In the genomic region with DNA sequence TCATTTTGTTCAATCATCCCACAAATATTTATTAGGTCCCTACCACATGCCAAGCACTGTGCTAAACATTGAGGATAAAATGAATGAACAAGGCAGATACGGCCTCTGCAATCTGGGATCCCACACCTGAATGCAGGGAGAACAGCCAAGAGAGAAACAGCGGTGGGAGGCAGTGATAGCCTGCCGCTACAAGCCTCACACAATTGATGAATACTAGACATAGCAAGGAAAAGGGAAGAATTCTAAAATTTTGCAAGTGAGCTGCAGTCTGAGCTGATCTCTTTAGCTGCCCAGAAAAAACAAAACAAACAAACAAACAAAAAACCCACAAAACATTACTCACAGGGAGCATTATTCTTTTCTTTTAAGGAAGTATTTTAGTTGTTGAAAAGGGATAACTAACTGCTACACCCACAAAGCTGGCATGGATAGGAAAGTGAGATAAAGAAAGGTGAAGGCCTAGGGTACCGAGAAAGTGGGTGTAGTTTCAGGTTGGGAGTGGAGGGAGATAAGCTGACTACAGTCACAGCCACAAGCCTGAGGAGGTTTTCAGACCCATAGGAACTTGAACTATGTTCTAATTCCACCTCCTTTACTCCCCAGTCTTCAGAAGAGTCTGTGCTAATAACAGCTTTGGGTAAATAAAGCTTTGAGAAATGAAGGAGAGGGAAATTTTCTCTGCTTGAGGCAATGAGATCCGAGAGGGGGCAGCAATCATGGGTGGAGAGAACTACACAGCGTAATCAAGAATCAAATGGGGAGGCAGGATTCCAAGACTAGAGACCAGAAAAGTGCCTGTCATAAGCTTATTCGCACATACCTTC, we compare ENCODE assay signal across 15 cellular contexts.
DNase-seq lines count a peak whose midpoint lies in the region; ATAC-seq and TF ChIP-seq lines count a peak whose summit lies in the region.
"Had no signal": no experiment of that assay in that cellular context is flagged by ENCODE, and none has a peak within 500 bp of the region (broad histone marks: within the 10 kb centered on the region; RNA-seq: fewer than 3 reads in every experiment).

No MANE protein-coding gene starts in this region.

- TF ChIP-seq CTCF in LNCaP clone FGC (IDR thresholded peaks at IDR 0.05; ENCODE audit: control insufficient read depth, extremely low read depth, insufficient read depth), result peak; percentile 3; the same call in 1 of the 2 replicates
- TF ChIP-seq CTCF in astrocyte of the spinal cord (IDR thresholded peaks at IDR 0.05; ENCODE audit: low read depth, low read length), result peak; percentile 14
- no peak for TF ChIP-seq CTCF in left lung (IDR thresholded peaks at IDR 0.05)
- TF ChIP-seq CTCF in smooth muscle cell (IDR thresholded peaks at IDR 0.05; ENCODE audit: borderline replicate concordance, insufficient read depth, poor library complexity, severe bottlenecking), result no peak
- no peak for TF ChIP-seq CTCF in RWPE1 (conservative IDR thresholded peaks at IDR 0.05; ENCODE audit: low read depth)

- H3K36me3 ChIP-seq in left lung (no peaks in the 10 kb centered on the region), smooth muscle cell (ENCODE audit: low read depth) (no peaks in the 10 kb centered on the region), aorta (ENCODE audit: control insufficient read depth in 1 of 2, insufficient read depth in 2 of 2, low read length in 1 of 2) (no peaks in the 10 kb centered on the region)
- H3K36me3 ChIP-seq: vagina, WERI-Rb-1 had no signal

- H3K9me3 ChIP-seq in left lung, result no peaks in the 10 kb centered on the region
- no peaks in the 10 kb centered on the region for H3K9me3 ChIP-seq in smooth muscle cell (replicated peaks; ENCODE audit: low read depth)
- H3K9me3 ChIP-seq in aorta (ENCODE audit: control insufficient read depth, low read length), result no peaks in the 10 kb centered on the region
- H3K9me3 ChIP-seq: vagina had no signal

- H3K4me1 ChIP-seq in left lung, result peaks cover 2 to 17% of the 10 kb centered on the region in 2 donors
- H3K4me1 ChIP-seq in smooth muscle cell (ENCODE audit: low read depth), result peaks cover 32% of the 10 kb centered on the region
- H3K4me1 ChIP-seq in aorta (ENCODE audit: control insufficient read depth in 1 of 2, insufficient read depth in 2 of 2, low read length in 2 of 2), result peaks cover 2 to 3% of the 10 kb centered on the region in 2 donors

- in situ Hi-C loops in astrocyte of the spinal cord (cut with HindIII; ENCODE audit: low sequenced_read_pairs), result no loop called here

- H3K9ac ChIP-seq in smooth muscle cell (ENCODE audit: low read depth), result no peak overlapping the region

- intact Hi-C loops in left lung (cut with DNase I) (no loop called here), aorta (cut with DNase I) (no loop called here)

- WGBS in smooth muscle cell (ENCODE audit: low lambda C conversion rate), result 79% methylated on average over 7 of the region's 7 CpGs
- 75 to 76% methylated on average over 7 of the region's 7 CpGs for WGBS in aorta, 2 donors

- H3K27ac ChIP-seq in left lung (no peak overlapping the region), smooth muscle cell (ENCODE audit: low read depth) (peak overlapping the region; percentile 43), aorta (ENCODE audit: low read depth in 1 of 2, low read length in 2 of 2) (no peak overlapping the region), RWPE1 (no peak overlapping the region)
- H3K27ac ChIP-seq: vagina, WERI-Rb-1 had no signal

- peak; percentile 88 for ATAC-seq in left lung
- no peak for ATAC-seq in aorta (ENCODE audit: low FRiP score)
- ATAC-seq: stimulated activated memory B cell treated with anti-CD40 and anti-IgM and Interleukin-4, amounts not matched to agents 10 μg/mL and 1 μg/mL and 100 μg/mL, for 72 hours had no signal

- CTCF ChIA-PET in RWPE1 (lab: Yijun Ruan, JAX), result interaction anchor here (0.7 kb wide), 1 partner anchor 70 kb away, joined by 3 read pairs; no protein-coding TSS in a partner anchor

- H3K4me2 ChIP-seq in smooth muscle cell, result no peak overlapping the region

- no peak overlapping the region for H2AFZ ChIP-seq in smooth muscle cell (ENCODE audit: low read depth)

- H3K27me3 ChIP-seq in left lung, result no peaks in the 10 kb centered on the region
- H3K27me3 ChIP-seq in smooth muscle cell (ENCODE audit: low read depth), result no peaks in the 10 kb centered on the region
- no peaks in the 10 kb centered on the region for H3K27me3 ChIP-seq in aorta (ENCODE audit: control insufficient read depth in 1 of 2, insufficient read depth in 2 of 2, low read length in 1 of 2)
- H3K27me3 ChIP-seq: dorsolateral prefrontal cortex, vagina had no signal

- peaks cover 61% of the 10 kb centered on the region for H3K79me2 ChIP-seq in smooth muscle cell (ENCODE audit: low read depth)

- peaks cover 83% of the 10 kb centered on the region for H4K20me1 ChIP-seq in smooth muscle cell (ENCODE audit: low read depth)

- H3K4me3 ChIP-seq in LNCaP clone FGC (ENCODE audit: low read depth, low read length) (no peak overlapping the region), astrocyte of the spinal cord (ENCODE audit: low read depth, low read length) (no peak overlapping the region), left lung (no peak overlapping the region), smooth muscle cell (no peak overlapping the region), aorta (ENCODE audit: low read length in 2 of 2) (no peak overlapping the region)
- H3K4me3 ChIP-seq: vagina had no signal

- no peaks in the 10 kb centered on the region for H3F3A ChIP-seq in smooth muscle cell (ENCODE audit: low read depth)

- DNase-seq in LNCaP clone FGC (ENCODE audit: low read depth) (no peak), astrocyte of the spinal cord (ENCODE audit: low read depth, low spot score) (no peak), left lung (no peak), smooth muscle cell (lab: John Stamatoyannopoulos, UW; ENCODE audit: unreplicated experiment) (no peak), aorta (no peak), amygdala (lab: John Stamatoyannopoulos, UW) (no peak), RWPE1 (ENCODE audit: low spot score) (no peak)
- DNase-seq: activated CD8-positive, alpha-beta memory T cell treated with anti-CD3 and anti-CD28 coated beads for 24 hours; anterior cingulate cortex; dorsolateral prefrontal cortex; GOT3; NCI-H1105; WERI-Rb-1 had no signal

- POLR2A ChIA-PET in RWPE1 (lab: Yijun Ruan, JAX; ENCODE audit: low non-redundant PET), result no interaction called here

Comparison
In these comparisons a context has a peak if more than half of its experiments do, and no peak if none do; other contexts are left out.
1. CTCF ChIP-seq: peak in LNCaP clone FGC (single experiment) and astrocyte of the spinal cord (single experiment); none in left lung (0 of 2), smooth muscle cell (single experiment) and RWPE1 (single experiment).